2 cellular contexts compared by ENCODE assay signal in the genomic region with DNA sequence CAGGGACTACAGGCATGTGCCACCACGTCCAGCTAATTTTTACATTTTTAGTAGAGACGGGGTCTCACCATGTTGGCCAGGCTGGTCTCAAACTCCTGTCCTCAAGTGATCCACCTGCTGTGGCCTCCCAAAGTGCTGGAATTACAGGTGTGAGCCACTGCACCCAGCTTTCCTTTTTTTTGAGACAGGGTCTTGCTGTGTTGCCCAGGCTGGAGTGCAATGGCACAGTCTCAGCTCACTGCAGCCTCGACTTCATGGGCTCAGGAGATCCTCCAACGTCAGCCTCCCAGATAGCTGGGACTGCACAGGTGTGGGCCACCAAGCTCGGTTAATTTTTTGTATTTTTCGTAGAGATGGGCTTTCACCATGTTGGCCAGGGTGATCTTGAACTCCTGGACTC. TPM values are rescaled to one million over a fixed set of nuclear protein-coding genes. Genes with fewer than 3 reads are reported as not detected.
"Had no signal": no experiment of that assay in that cellular context is flagged by ENCODE, and none has a peak within 500 bp of the region (broad histone marks: within the 10 kb centered on the region; RNA-seq: fewer than 3 reads in every experiment).

No MANE protein-coding gene starts in this region.

RNA-seq across cellular contexts. Expression of a gene that starts 18.0 kb away (rescaled TPM):
- total RNA-seq: HT-29 had no signal
- polyA plus RNA-seq: IgD-negative memory B cell had no signal

RNA-seq across cellular contexts. Expression of a gene that starts 54.1 kb away (rescaled TPM):
- total RNA-seq: HT-29 had no signal
- polyA plus RNA-seq: IgD-negative memory B cell had no signal
